ENCODE assay signal across 8 cellular contexts in genomic region chr1:110312188-110313121, GRCh38. TPM values are rescaled to one million over a fixed set of nuclear protein-coding genes. Genes with fewer than 3 reads are reported as not detected.
DNase-seq lines count a peak whose midpoint lies in the region; ATAC-seq and TF ChIP-seq lines count a peak whose summit lies in the region.

No MANE protein-coding gene starts in this region.

- peaks cover 33% of the 10 kb centered on the region for H3K4me1 Mint-ChIP-seq in nephron

- H3K4me3 Mint-ChIP-seq in nephron, result no peak overlapping the region

- no peak overlapping the region for H3K9ac ChIP-seq in HUES6 (ENCODE audit: low read length)

- no peaks in the 10 kb centered on the region for H3K27me3 ChIP-seq in HUES6 (ENCODE audit: control insufficient read depth, insufficient read depth, low read length)

- DNase-seq in EH (ENCODE audit: low read depth), result peak; percentile 80
- peak; percentile 50 for DNase-seq in activated T-helper 1 cell treated with Interleukin-2 at 50 U/mL for 16 hours (ENCODE audit: low read depth)
- DNase-seq in fibroblast of peridontal ligament (ENCODE audit: extremely low read depth), result peak; percentile 84
- DNase-seq in stimulated activated naive CD4-positive, alpha-beta T cell treated with Interleukin-2 at 50 U/mL for 16 hours (lab: John Stamatoyannopoulos, UW), result peak; percentile 61

- no peaks in the 10 kb centered on the region for H3K36me3 ChIP-seq in HUES6 (ENCODE audit: control insufficient read depth, insufficient read depth, low read length)

- peaks cover 15% of the 10 kb centered on the region for H3K4me1 ChIP-seq in HUES6 (ENCODE audit: control insufficient read depth, insufficient read depth, low read length)

- H3K36me3 Mint-ChIP-seq in nephron (ENCODE audit: low read depth), result no peaks in the 10 kb centered on the region

- no peak overlapping the region for H3K27ac Mint-ChIP-seq in nephron

- no peak for ATAC-seq in GM18519 (IDR thresholded peaks at IDR 0.05; ENCODE audit: low FRiP score, unreplicated experiment)

- TF ChIP-seq CTCF in nephron (IDR thresholded peaks at IDR 0.05; ENCODE audit: unreplicated experiment in 3 of 3), result peak; percentile 94 to 96 (median 96)

- peak overlapping the region; percentile 49 for H3K4me3 ChIP-seq in HUES6 (ENCODE audit: low read depth, low read length)

- H3K27ac ChIP-seq in HUES6 (ENCODE audit: low read depth, low read length), result no peak overlapping the region

- H3K9me3 Mint-ChIP-seq in nephron, result no peaks in the 10 kb centered on the region

- no peaks in the 10 kb centered on the region for H3K9me3 ChIP-seq in HUES6 (ENCODE audit: control insufficient read depth, insufficient read depth, low read depth, low read length)

- H3K27me3 Mint-ChIP-seq in nephron (ENCODE audit: low read depth), result peaks cover 27% of the 10 kb centered on the region

TF ChIP-seq in PFSK-1, 5 proteins besides CTCF, POLR2A, EP300 and RAD21:
- TF ChIP-seq REST (IDR thresholded peaks at IDR 0.05; ENCODE audit: insufficient read depth in 1 of 2, low read depth in 2 of 2, low read length in 2 of 2), result no peak
- no peak for TF ChIP-seq SIN3A (IDR thresholded peaks at IDR 0.05; ENCODE audit: borderline replicate concordance, insufficient read depth, low read length)
- no peak for TF ChIP-seq POLR2AphosphoS5 (IDR thresholded peaks at IDR 0.05; ENCODE audit: low read depth, low read length)
- TF ChIP-seq FOXP2 (optimal IDR thresholded peaks at IDR 0.05; ENCODE audit: borderline replicate concordance, extremely low read depth, extremely low read length, insufficient read depth), result peak; percentile 33

RNA-seq across cellular contexts. Expression of gene RBM15, which starts 26.7 kb away (rescaled TPM):
- polyA plus RNA-seq in PFSK-1 (2012; ENCODE audit: insufficient read length, low read depth), result 6.4 TPM
